Comparison of ENCODE assay signal across 23 cellular contexts in genomic region chr17:61225178-61225577, GRCh38.
DNase-seq lines count a peak whose midpoint lies in the region; ATAC-seq, FAIRE-seq and TF ChIP-seq lines count a peak whose summit lies in the region.
"Had no signal": no experiment of that assay in that cellular context is flagged by ENCODE, and none has a peak within 500 bp of the region (broad histone marks: within the 10 kb centered on the region; RNA-seq: fewer than 3 reads in every experiment).

No MANE protein-coding gene starts in this region.

- CTCF ChIA-PET in SK-N-SH (lab: Yijun Ruan, JAX): interaction anchor here (2.2 kb wide), 1 partner anchor 17 kb away, joined by 6 read pairs; no protein-coding TSS in a partner anchor
- CTCF ChIA-PET in HepG2 (lab: Yijun Ruan, JAX; ENCODE audit: low intra/inter-chr PET ratio, low total read pairs): no interaction called here

- H3F3A ChIP-seq in SK-N-SH (replicated peaks; ENCODE audit: insufficient read depth): peaks cover 6% of the 10 kb centered on the region

- H3K4me2 ChIP-seq in SK-N-SH (no peak overlapping the region), HepG2 (ENCODE audit: low read depth, low read length) (no peak overlapping the region)
- H3K4me2 ChIP-seq: BLaER1 had no signal

- peaks cover under 1% of the 10 kb centered on the region for H3K36me3 Mint-ChIP-seq in nephron (ENCODE audit: low read depth)
- H3K36me3 Mint-ChIP-seq: CD4-positive, CD25-positive, alpha-beta regulatory T cell had no signal

- H3K27ac Mint-ChIP-seq in nephron: peak overlapping the region; percentile 14 to 30 (median 16)
- H3K27ac Mint-ChIP-seq: HFFc6 had no signal

- no TSS peak for BruUV-seq in HepG2 (replicated peaks; lab: Mats Ljungman, UMichigan)

- FAIRE-seq in HepG2 (lab: Jason Lieb, UNC): no peak
- FAIRE-seq: GM12891, GM19239 had no signal

- no peaks in the 10 kb centered on the region for H3K27me3 ChIP-seq in SK-N-SH (ENCODE audit: insufficient read depth)
- no peaks in the 10 kb centered on the region for H3K27me3 ChIP-seq in HepG2 (ENCODE audit: control insufficient read depth in 1 of 2, insufficient read depth in 2 of 2, low read length in 2 of 2)
- no peaks in the 10 kb centered on the region for H3K27me3 ChIP-seq in stomach
- H3K27me3 ChIP-seq: BLaER1 had no signal

- TF ChIP-seq RAD21 in SK-N-SH (IDR thresholded peaks at IDR 0.05; ENCODE audit: low read length) (no peak), HepG2 (CRISPR knock-in tag; IDR thresholded peaks at IDR 0.05) (no peak)

- H3K4me1 ChIP-seq in SK-N-SH (ENCODE audit: control insufficient read depth in 1 of 2, insufficient read depth in 2 of 2, low read depth in 1 of 2, low read length in 1 of 2) (peaks cover 6 to 24% of the 10 kb centered on the region in 2 experiments; a peak in 3 of 4 replicates), HepG2 (ENCODE audit: insufficient read depth, low read length) (peaks cover 7% of the 10 kb centered on the region; the same call in 1 of the 2 replicates), stomach (peaks cover 0 to 11% (median 2%) of the 10 kb centered on the region in 4 donors)

- peak; percentile 13 for DNase-seq in NCI-H146 treated with DMSO at 0.1 percent for 48 hours (lab: John Stamatoyannopoulos, UW; ENCODE audit: unreplicated experiment)
- no peak for DNase-seq in SK-N-SH
- no peak for DNase-seq in HepG2 (ENCODE audit: low spot score)
- no peak for DNase-seq in stomach
- DNase-seq in NCI-H526 treated with DMSO at 0.1 percent for 48 hours (lab: John Stamatoyannopoulos, UW): no peak
- DNase-seq in C1 segment of cervical spinal cord (lab: John Stamatoyannopoulos, UW): no peak
- DNase-seq: 8988T; CD4-positive, CD25-positive, alpha-beta regulatory T cell; CD8-positive, alpha-beta memory T cell; COR-L47; DMS 273 treated with DMSO at 0.1 percent for 48 hours; DMS53; DND-41; EL; GOT3; H7; HFFc6 had no signal

- peaks cover 36% of the 10 kb centered on the region for H3K4me1 Mint-ChIP-seq in nephron

- 61% methylated on average over 3 of the region's 3 CpGs for WGBS in SK-N-SH (ENCODE audit: low lambda C conversion rate)
- WGBS in HepG2 (ENCODE audit: low lambda C conversion rate): 9% methylated on average over 3 of the region's 3 CpGs
- WGBS in stomach, 5 donors: 31 to 57% (median 45%) methylated on average over 3 of the region's 3 CpGs

- H3K4me3 Mint-ChIP-seq in nephron: no peak overlapping the region
- H3K4me3 Mint-ChIP-seq: CD4-positive, CD25-positive, alpha-beta regulatory T cell; CD8-positive, alpha-beta memory T cell; HFFc6 had no signal

- H3K36me3 ChIP-seq in SK-N-SH (replicated peaks in 1 of 2; ENCODE audit: control insufficient read depth in 1 of 2, insufficient read depth in 2 of 2, low read length in 1 of 2): no peaks in the 10 kb centered on the region
- H3K36me3 ChIP-seq in HepG2 (replicated peaks in 1 of 2; ENCODE audit: control insufficient read depth in 1 of 2, insufficient read depth in 2 of 2, low read length in 2 of 2): no peaks in the 10 kb centered on the region
- no peaks in the 10 kb centered on the region for H3K36me3 ChIP-seq in stomach
- H3K36me3 ChIP-seq: BLaER1 had no signal

- no peak overlapping the region for H3K4me3 ChIP-seq in SK-N-SH (ENCODE audit: low read depth in 2 of 2, low read length in 1 of 2)
- H3K4me3 ChIP-seq in HepG2 (replicated peaks in 1 of 3; ENCODE audit: insufficient read depth in 1 of 3, low read depth in 2 of 3, low read length in 3 of 3): no peak overlapping the region
- no peak overlapping the region for H3K4me3 ChIP-seq in stomach
- H3K4me3 ChIP-seq: BLaER1 had no signal

- in situ Hi-C loops in HepG2 (cut with HindIII; ENCODE audit: extremely low pct_ligation_motif_present, low pct_unique_long_range_greater_than_20kb): no loop called here

- POLR2A ChIA-PET in SK-N-SH (lab: Yijun Ruan, JAX): no interaction called here
- POLR2A ChIA-PET in HepG2 (lab: Yijun Ruan, JAX): no interaction called here

- no peak overlapping the region for H2AFZ ChIP-seq in SK-N-SH (ENCODE audit: low read depth)
- no peak overlapping the region for H2AFZ ChIP-seq in HepG2 (ENCODE audit: low read length)

- H3K27ac ChIP-seq in SK-N-SH (ENCODE audit: low read depth in 2 of 2, low read length in 1 of 2) (peak overlapping the region in 1 of 2 experiments; percentile 62; a peak in 2 of 4 replicates), HepG2 (ENCODE audit: extremely low read length, insufficient read depth, low read length) (no peak overlapping the region), stomach (no peak overlapping the region)
- H3K27ac ChIP-seq: BLaER1 had no signal

- TF ChIP-seq EP300 in SK-N-SH (IDR thresholded peaks at IDR 0.05; ENCODE audit: borderline replicate concordance in 1 of 2, low read depth in 1 of 2, low read length in 1 of 2) (0 out of 4 replicates have a peak, but pooled peaks of 1 of the 2 experiments have one; percentile 31), HepG2 (IDR thresholded peaks at IDR 0.05; ENCODE audit: low read depth in 2 of 2, low read length in 2 of 2) (no peak), HepG2 (CRISPR knock-in tag; IDR thresholded peaks at IDR 0.05; ENCODE audit: borderline replicate concordance) (no peak), stomach (IDR thresholded peaks at IDR 0.05) (no peak)

- H3K9ac ChIP-seq in SK-N-SH (no peak overlapping the region), HepG2 (ENCODE audit: insufficient read depth, low read depth, low read length) (no peak overlapping the region)
- H3K9ac ChIP-seq: BLaER1 had no signal

- no peaks in the 10 kb centered on the region for H3K9me3 Mint-ChIP-seq in nephron
- H3K9me3 Mint-ChIP-seq: CD8-positive, alpha-beta memory T cell; HFFc6 had no signal

- no peaks in the 10 kb centered on the region for H3K27me3 Mint-ChIP-seq in nephron (ENCODE audit: low read depth)
- H3K27me3 Mint-ChIP-seq: CD4-positive, CD25-positive, alpha-beta regulatory T cell; CD8-positive, alpha-beta memory T cell had no signal

- TF ChIP-seq CTCF in SK-N-SH (IDR thresholded peaks at IDR 0.05): no peak
- TF ChIP-seq CTCF in HepG2 (CRISPR knock-in tag; IDR thresholded peaks at IDR 0.05): no peak
- TF ChIP-seq CTCF in nephron (IDR thresholded peaks at IDR 0.05; ENCODE audit: unreplicated experiment in 3 of 3): no peak
- no peak for TF ChIP-seq CTCF in stomach (IDR thresholded peaks at IDR 0.05)

- intact Hi-C loops in HepG2 (cut with micrococcal nuclease; ENCODE audit: unreplicated experiment) (no loop called here), stomach (cut with DNase I; ENCODE audit: low total_unique reads) (no loop called here)

- H4K20me1 ChIP-seq in SK-N-SH (ENCODE audit: insufficient read depth): no peaks in the 10 kb centered on the region
- no peaks in the 10 kb centered on the region for H4K20me1 ChIP-seq in HepG2 (ENCODE audit: insufficient read depth, low read length)
- H4K20me1 ChIP-seq: BLaER1 had no signal

- H3K9me3 ChIP-seq in SK-N-SH (no peaks in the 10 kb centered on the region), HepG2 (ENCODE audit: low read length) (no peaks in the 10 kb centered on the region), stomach (no peaks in the 10 kb centered on the region)
- H3K9me3 ChIP-seq: BLaER1 had no signal

- H3K9me2 ChIP-seq in SK-N-SH: no peaks in the 10 kb centered on the region

- no peak for TF ChIP-seq POLR2A in HepG2 (IDR thresholded peaks at IDR 0.05; ENCODE audit: insufficient read depth in 1 of 2, low read depth in 2 of 2, low read length in 2 of 2)
- no peak for TF ChIP-seq POLR2A in stomach (IDR thresholded peaks at IDR 0.05)

- no peaks in the 10 kb centered on the region for H3K79me2 ChIP-seq in SK-N-SH (ENCODE audit: insufficient read depth)
- no peaks in the 10 kb centered on the region for H3K79me2 ChIP-seq in HepG2 (ENCODE audit: insufficient read depth, low read length)

- ATAC-seq in HepG2 (no peak), HG03521 (IDR thresholded peaks at IDR 0.05; ENCODE audit: unreplicated experiment) (no peak)
- ATAC-seq: HCT116 had no signal

TF ChIP-seq in HepG2, 621 proteins besides CTCF, POLR2A, EP300 and RAD21 (continues in another document):
- TF ChIP-seq ZSCAN21 (CRISPR knock-in tag; IDR thresholded peaks at IDR 0.05; ENCODE audit: borderline replicate concordance): no peak
- 0 out of 2 replicates have a peak, but pooled peaks have one; percentile 21 for TF ChIP-seq RARA (CRISPR knock-in tag; IDR thresholded peaks at IDR 0.05)
- TF ChIP-seq ZNF362 (CRISPR knock-in tag; IDR thresholded peaks at IDR 0.05; ENCODE audit: borderline replicate concordance): no peak
